ENCODE assay signal across 2 cellular contexts in genomic region chr10:6298428-6298827, GRCh38.
TF ChIP-seq lines count a peak whose summit lies in the region.

No MANE protein-coding gene starts in this region.

TF ChIP-seq in A549, 52 proteins besides CTCF, POLR2A, EP300 and RAD21 (continued from another document):
- TF ChIP-seq, protein P1, sequence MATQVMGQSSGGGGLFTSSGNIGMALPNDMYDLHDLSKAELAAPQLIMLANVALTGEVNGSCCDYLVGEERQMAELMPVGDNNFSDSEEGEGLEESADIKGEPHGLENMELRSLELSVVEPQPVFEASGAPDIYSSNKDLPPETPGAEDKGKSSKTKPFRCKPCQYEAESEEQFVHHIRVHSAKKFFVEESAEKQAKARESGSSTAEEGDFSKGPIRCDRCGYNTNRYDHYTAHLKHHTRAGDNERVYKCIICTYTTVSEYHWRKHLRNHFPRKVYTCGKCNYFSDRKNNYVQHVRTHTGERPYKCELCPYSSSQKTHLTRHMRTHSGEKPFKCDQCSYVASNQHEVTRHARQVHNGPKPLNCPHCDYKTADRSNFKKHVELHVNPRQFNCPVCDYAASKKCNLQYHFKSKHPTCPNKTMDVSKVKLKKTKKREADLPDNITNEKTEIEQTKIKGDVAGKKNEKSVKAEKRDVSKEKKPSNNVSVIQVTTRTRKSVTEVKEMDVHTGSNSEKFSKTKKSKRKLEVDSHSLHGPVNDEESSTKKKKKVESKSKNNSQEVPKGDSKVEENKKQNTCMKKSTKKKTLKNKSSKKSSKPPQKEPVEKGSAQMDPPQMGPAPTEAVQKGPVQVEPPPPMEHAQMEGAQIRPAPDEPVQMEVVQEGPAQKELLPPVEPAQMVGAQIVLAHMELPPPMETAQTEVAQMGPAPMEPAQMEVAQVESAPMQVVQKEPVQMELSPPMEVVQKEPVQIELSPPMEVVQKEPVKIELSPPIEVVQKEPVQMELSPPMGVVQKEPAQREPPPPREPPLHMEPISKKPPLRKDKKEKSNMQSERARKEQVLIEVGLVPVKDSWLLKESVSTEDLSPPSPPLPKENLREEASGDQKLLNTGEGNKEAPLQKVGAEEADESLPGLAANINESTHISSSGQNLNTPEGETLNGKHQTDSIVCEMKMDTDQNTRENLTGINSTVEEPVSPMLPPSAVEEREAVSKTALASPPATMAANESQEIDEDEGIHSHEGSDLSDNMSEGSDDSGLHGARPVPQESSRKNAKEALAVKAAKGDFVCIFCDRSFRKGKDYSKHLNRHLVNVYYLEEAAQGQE (IDR thresholded peaks at IDR 0.05), result no peak
- TF ChIP-seq GATA3 (IDR thresholded peaks at IDR 0.05; ENCODE audit: borderline replicate concordance) (no peak), HOXB13 (CRISPR knock-in tag; IDR thresholded peaks at IDR 0.05; ENCODE audit: low read depth) (no peak), MAFK (IDR thresholded peaks at IDR 0.05; ENCODE audit: partially characterized antibody) (no peak), SREBF2 (IDR thresholded peaks at IDR 0.05) (no peak), PBX3 (IDR thresholded peaks at IDR 0.05) (no peak), CHD2 (IDR thresholded peaks at IDR 0.05; ENCODE audit: low read length, partially characterized antibody) (no peak), SMC3 (IDR thresholded peaks at IDR 0.05) (no peak), HDAC2 (IDR thresholded peaks at IDR 0.05) (no peak), JUNB (IDR thresholded peaks at IDR 0.05) (no peak), ZFP36 (IDR thresholded peaks at IDR 0.05; ENCODE audit: borderline replicate concordance, partially characterized antibody) (no peak), CBX8 (IDR thresholded peaks at IDR 0.05) (no peak), NR3C1 (IDR thresholded peaks at IDR 0.05) (no peak), FOSB (CRISPR knock-in tag; IDR thresholded peaks at IDR 0.05) (no peak), HOXA7 (CRISPR knock-in tag; IDR thresholded peaks at IDR 0.05) (no peak), POLR2AphosphoS2 (conservative IDR thresholded peaks at IDR 0.05; ENCODE audit: low read length) (no peak), USF2 (IDR thresholded peaks at IDR 0.05) (no peak)

TF ChIP-seq in IMR-90, 13 proteins besides CTCF, POLR2A, EP300 and RAD21 (continued from another document):
- TF ChIP-seq, protein P2, sequence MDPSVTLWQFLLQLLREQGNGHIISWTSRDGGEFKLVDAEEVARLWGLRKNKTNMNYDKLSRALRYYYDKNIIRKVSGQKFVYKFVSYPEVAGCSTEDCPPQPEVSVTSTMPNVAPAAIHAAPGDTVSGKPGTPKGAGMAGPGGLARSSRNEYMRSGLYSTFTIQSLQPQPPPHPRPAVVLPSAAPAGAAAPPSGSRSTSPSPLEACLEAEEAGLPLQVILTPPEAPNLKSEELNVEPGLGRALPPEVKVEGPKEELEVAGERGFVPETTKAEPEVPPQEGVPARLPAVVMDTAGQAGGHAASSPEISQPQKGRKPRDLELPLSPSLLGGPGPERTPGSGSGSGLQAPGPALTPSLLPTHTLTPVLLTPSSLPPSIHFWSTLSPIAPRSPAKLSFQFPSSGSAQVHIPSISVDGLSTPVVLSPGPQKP (IDR thresholded peaks at IDR 0.05; ENCODE audit: borderline replicate concordance, low read depth, low read length), result no peak
- no peak for TF ChIP-seq FOS (IDR thresholded peaks at IDR 0.05; ENCODE audit: low read depth, low read length)
- TF ChIP-seq RFX5 (IDR thresholded peaks at IDR 0.05; ENCODE audit: low read depth, low read length), result no peak
- TF ChIP-seq MAZ (IDR thresholded peaks at IDR 0.05; ENCODE audit: borderline replicate concordance, low read depth, low read length), result no peak
